25 cellular contexts compared by ENCODE assay signal in genomic region chr3:72437666-72438065, GRCh38. TPM values are rescaled to one million over a fixed set of nuclear protein-coding genes. Genes with fewer than 3 reads are reported as not detected.
A peak's percentile ranks its signal among the peaks of the same experiment; 100 is the strongest.
DNase-seq lines count a peak whose midpoint lies in the region; ATAC-seq, FAIRE-seq and TF ChIP-seq lines count a peak whose summit lies in the region.
"Had no signal": no experiment of that assay in that cellular context is flagged by ENCODE, and none has a peak within 500 bp of the region (broad histone marks: within the 10 kb centered on the region; RNA-seq: fewer than 3 reads in every experiment).

No MANE protein-coding gene starts in this region.

- H3K36me3 Mint-ChIP-seq in activated naive CD4-positive, alpha-beta T cell treated with anti-CD3 and anti-CD28 coated beads, Interleukin-2, amount 50 U/mL, for 72 hours = peaks cover 10 to 63% of the 10 kb centered on the region in 2 donors
- peaks cover 55% of the 10 kb centered on the region for H3K36me3 Mint-ChIP-seq in activated naive CD8-positive, alpha-beta T cell treated with anti-CD3 and anti-CD28 coated beads, Interleukin-2, amount 50 U/mL, for 24 hours (ENCODE audit: low read depth)
- peaks cover 32% of the 10 kb centered on the region for H3K36me3 Mint-ChIP-seq in type B pancreatic cell

- peaks cover 0 to 5% of the 10 kb centered on the region in 2 donors for H3K9me3 Mint-ChIP-seq in activated naive CD4-positive, alpha-beta T cell treated with anti-CD3 and anti-CD28 coated beads, Interleukin-2, amount 50 U/mL, for 72 hours
- no peaks in the 10 kb centered on the region for H3K9me3 Mint-ChIP-seq in activated naive CD8-positive, alpha-beta T cell treated with anti-CD3 and anti-CD28 coated beads, Interleukin-2, amount 50 U/mL, for 24 hours
- H3K9me3 Mint-ChIP-seq in type B pancreatic cell = no peaks in the 10 kb centered on the region
- H3K9me3 Mint-ChIP-seq: activated naive CD8-positive, alpha-beta T cell treated with anti-CD3 and anti-CD28 coated beads, Interleukin-2, amount 10 ng/mL, durations not matched to agents 7 days and 5 days; CD14-positive monocyte; H9; naive B cell had no signal

- TF ChIP-seq CTCF in kidney (IDR thresholded peaks at IDR 0.05; ENCODE audit: borderline replicate concordance, extremely low read depth, insufficient read depth) (no peak), type B pancreatic cell (conservative IDR thresholded peaks at IDR 0.05) (no peak)

- H3K9ac ChIP-seq in kidney (ENCODE audit: low read length in 2 of 2) = no peak overlapping the region

- peak overlapping the region; percentile 7 for H3K4me3 Mint-ChIP-seq in activated naive CD8-positive, alpha-beta T cell treated with anti-CD3 and anti-CD28 coated beads, Interleukin-2, amount 50 U/mL, for 24 hours
- peak overlapping the region; percentile 37 for H3K4me3 Mint-ChIP-seq in type B pancreatic cell
- H3K4me3 Mint-ChIP-seq: activated naive CD8-positive, alpha-beta T cell treated with anti-CD3 and anti-CD28 coated beads, Interleukin-2, amount 10 ng/mL, durations not matched to agents 7 days and 5 days; CD14-positive monocyte; H9 had no signal

- H3K27me3 Mint-ChIP-seq in activated naive CD8-positive, alpha-beta T cell treated with anti-CD3 and anti-CD28 coated beads, Interleukin-2, amount 50 U/mL, for 24 hours = no peaks in the 10 kb centered on the region
- H3K27me3 Mint-ChIP-seq in type B pancreatic cell = no peaks in the 10 kb centered on the region
- H3K27me3 Mint-ChIP-seq: activated naive CD8-positive, alpha-beta T cell treated with anti-CD3 and anti-CD28 coated beads, Interleukin-2, amount 10 ng/mL, durations not matched to agents 7 days and 5 days; naive B cell had no signal

- H3K36me3 ChIP-seq in kidney (ENCODE audit: control insufficient read depth in 1 of 2, insufficient read depth in 2 of 2, low read length in 2 of 2) = peaks cover 0 to 4% of the 10 kb centered on the region in 2 donors

- peak overlapping the region in 1 of 2 donors; percentile 80 for H3K27ac Mint-ChIP-seq in activated naive CD4-positive, alpha-beta T cell treated with anti-CD3 and anti-CD28 coated beads, Interleukin-2, amount 50 U/mL, for 72 hours
- H3K27ac Mint-ChIP-seq in activated naive CD8-positive, alpha-beta T cell treated with anti-CD3 and anti-CD28 coated beads, Interleukin-2, amount 50 U/mL, for 24 hours = no peak overlapping the region
- no peak overlapping the region for H3K27ac Mint-ChIP-seq in type B pancreatic cell
- H3K27ac Mint-ChIP-seq: activated naive CD8-positive, alpha-beta T cell treated with anti-CD3 and anti-CD28 coated beads, Interleukin-2, amount 10 ng/mL, durations not matched to agents 7 days and 5 days; H9 had no signal

- no peak overlapping the region for H3K27ac ChIP-seq in kidney (ENCODE audit: low read depth in 2 of 2, low read length in 2 of 2)
- H3K27ac ChIP-seq: hepatocyte, HL-60 had no signal

- peak; percentile 29 for FAIRE-seq in kidney (lab: Jason Lieb, UNC)
- FAIRE-seq: frontal cortex, GM12878, HepG2 had no signal

- no peak for DNase-seq in activated naive CD4-positive, alpha-beta T cell treated with anti-CD3 and anti-CD28 coated beads, Interleukin-2, amount 50 U/mL, for 72 hours (ENCODE audit: low spot score in 2 of 2)
- no peak for DNase-seq in activated naive CD4-positive, alpha-beta T cell treated with anti-CD3 and anti-CD28 coated beads, Interleukin-2, amount 50 U/mL, for 16 hours
- DNase-seq in activated naive CD8-positive, alpha-beta T cell treated with anti-CD3 and anti-CD28 coated beads, Interleukin-2, amount 50 U/mL, for 24 hours = no peak
- DNase-seq in kidney (no peak), type B pancreatic cell (ENCODE audit: extremely low spot score, unreplicated experiment) (no peak), SHP77 (lab: John Stamatoyannopoulos, UW) (no peak), DMS153 treated with DMSO at 0.1 percent for 48 hours (lab: John Stamatoyannopoulos, UW; ENCODE audit: unreplicated experiment) (no peak)
- DNase-seq: activated CD4-positive, alpha-beta T cell treated with anti-CD3 and anti-CD28 coated beads for 48 hours; activated naive CD8-positive, alpha-beta T cell treated with anti-CD3 and anti-CD28 coated beads, Interleukin-2, amount 10 ng/mL, durations not matched to agents 7 days and 5 days; H9; naive B cell; NCI-H1092 treated with DMSO at 0.1 percent for 48 hours; NCI-H2029; NCI-H748 treated with DMSO at 0.1 percent for 48 hours; retina; RPMI8226; stimulated activated CD4-positive, alpha-beta T cell treated with anti-CD3 and anti-CD28 coated beads, Interleukin-2, amount 100 ng/mL, for 48 hours; stimulated activated naive CD4-positive, alpha-beta T cell had no signal

- peaks cover 90% of the 10 kb centered on the region for H3K4me1 Mint-ChIP-seq in activated naive CD8-positive, alpha-beta T cell treated with anti-CD3 and anti-CD28 coated beads, Interleukin-2, amount 50 U/mL, for 24 hours
- peaks cover 55% of the 10 kb centered on the region for H3K4me1 Mint-ChIP-seq in type B pancreatic cell (ENCODE audit: unreplicated experiment)

- H3K4me1 ChIP-seq in kidney (ENCODE audit: control insufficient read depth in 1 of 2, insufficient read depth in 1 of 2, low read depth in 1 of 2, low read length in 2 of 2) = peaks cover 10 to 11% of the 10 kb centered on the region in 2 donors

- intact Hi-C loops in kidney (cut with DNase I) = no loop called here

- H3K9me3 ChIP-seq in kidney (ENCODE audit: control insufficient read depth in 1 of 2, low read length in 2 of 2) = no peaks in the 10 kb centered on the region

- peak; percentile 79 to 81 for ATAC-seq in activated naive CD4-positive, alpha-beta T cell treated with anti-CD3 and anti-CD28 coated beads, Interleukin-2, amount 50 U/mL, for 72 hours
- ATAC-seq in activated naive CD8-positive, alpha-beta T cell treated with anti-CD3 and anti-CD28 coated beads, Interleukin-2, amount 50 U/mL, for 24 hours = peak; percentile 44
- ATAC-seq: HepG2, left lobe of liver had no signal

- H3K4me3 ChIP-seq in kidney (ENCODE audit: low read length in 2 of 2) = no peak overlapping the region
- H3K4me3 ChIP-seq: GM12878, hepatocyte had no signal

RNA-seq across cellular contexts. Expression of gene RYBP, which starts 8.8 kb away (rescaled TPM):
- total RNA-seq in activated naive CD4-positive, alpha-beta T cell treated with anti-CD3 and anti-CD28 coated beads, Interleukin-2, amount 50 U/mL, for 72 hours = 10 to 100 TPM; 15.9 to 36.6 TPM
- total RNA-seq in kidney = 19.9 TPM
- 8.5 TPM for polyA plus RNA-seq in kidney (ENCODE audit: insufficient read depth, low read depth, low replicate concordance)
- total RNA-seq in type B pancreatic cell (ENCODE audit: low replicate concordance) = 25.8 and 30.3 TPM in 2 replicates
